Comparison of ENCODE assay signal across 15 cellular contexts in genomic region chr2:171583566-171583965, GRCh38.
A peak's percentile ranks its signal among the peaks of the same experiment; 100 is the strongest.
DNase-seq lines count a peak whose midpoint lies in the region; ATAC-seq and TF ChIP-seq lines count a peak whose summit lies in the region.
"Had no signal": no experiment of that assay in that cellular context is flagged by ENCODE, and none has a peak within 500 bp of the region (broad histone marks: within the 10 kb centered on the region; RNA-seq: fewer than 3 reads in every experiment).

No MANE protein-coding gene starts in this region.

- H3K9ac ChIP-seq in mesenchymal stem cell (ENCODE audit: low read length) = peak overlapping the region; percentile 32

- H3K27me3 ChIP-seq in MG63 = no peaks in the 10 kb centered on the region
- H3K27me3 ChIP-seq in mesenchymal stem cell (ENCODE audit: control insufficient read depth in 1 of 2, insufficient read depth in 1 of 2, low read length in 2 of 2) = no peaks in the 10 kb centered on the region

- no peak overlapping the region for H2AFZ ChIP-seq in mesenchymal stem cell (ENCODE audit: low read depth, low read length)

- H2BK120ac ChIP-seq in mesenchymal stem cell (ENCODE audit: low read depth, low read length) = no peak overlapping the region

- H3K27ac ChIP-seq in RWPE1 = peak overlapping the region; percentile 68
- no peak overlapping the region for H3K27ac ChIP-seq in mesenchymal stem cell (ENCODE audit: low read length, poor library complexity, severe bottlenecking)

- POLR2A ChIA-PET in RWPE1 (lab: Yijun Ruan, JAX; ENCODE audit: low non-redundant PET) = no interaction called here

- H4K91ac ChIP-seq in mesenchymal stem cell (ENCODE audit: low read length) = no peak overlapping the region

- no peak overlapping the region for H3K14ac ChIP-seq in mesenchymal stem cell (ENCODE audit: low read length in 2 of 2)

- peaks cover 2% of the 10 kb centered on the region for H3K4me1 ChIP-seq in mesenchymal stem cell (ENCODE audit: control insufficient read depth, insufficient read depth, low read depth, low read length)

- CTCF ChIA-PET in RWPE1 (lab: Yijun Ruan, JAX) = no interaction called here

- peak; percentile 71 for DNase-seq in MG63
- DNase-seq in RWPE1 (ENCODE audit: low spot score) = no peak
- DNase-seq in epithelial cell of esophagus (ENCODE audit: low read depth) = peak; percentile 32
- no peak for DNase-seq in mesenchymal stem cell
- DNase-seq in NCI-H1417 treated with DMSO at 0.1 percent for 48 hours (lab: John Stamatoyannopoulos, UW) = no peak
- DNase-seq: C1 segment of cervical spinal cord; Calu3; CD4-positive, alpha-beta T cell; DMS79; GOT3; H9 had no signal

- H3K4me3 ChIP-seq in MG63 (no peak overlapping the region), epithelial cell of esophagus (ENCODE audit: low read length) (no peak overlapping the region), mesenchymal stem cell (ENCODE audit: insufficient read depth in 1 of 2, low read depth in 1 of 2, low read length in 2 of 2) (no peak overlapping the region)
- H3K4me3 ChIP-seq: GM12878 had no signal

- no peak overlapping the region for H3K23ac ChIP-seq in mesenchymal stem cell (ENCODE audit: low read length in 2 of 2)

- no peak for ATAC-seq in HG03520 (IDR thresholded peaks at IDR 0.05; ENCODE audit: unreplicated experiment)
- ATAC-seq in HG02588 (IDR thresholded peaks at IDR 0.05; ENCODE audit: unreplicated experiment) = no peak
- ATAC-seq: GM12878, HepG2 had no signal

- TF ChIP-seq CTCF in RWPE1 (conservative IDR thresholded peaks at IDR 0.05; ENCODE audit: low read depth) (no peak), epithelial cell of esophagus (IDR thresholded peaks at IDR 0.05; ENCODE audit: insufficient read depth, low read depth, low read length, missing control alignments) (no peak)

- WGBS in mesenchymal stem cell = 90% methylated on average over 1 of the region's 1 CpG

- no peak overlapping the region for H3K4me2 ChIP-seq in mesenchymal stem cell (ENCODE audit: low read length, poor library complexity, severe bottlenecking)

- no peak overlapping the region for H2BK5ac ChIP-seq in mesenchymal stem cell (ENCODE audit: low read depth, low read length, poor library complexity, severe bottlenecking)

- no peak overlapping the region for H4K8ac ChIP-seq in mesenchymal stem cell (ENCODE audit: low read length)

- no peaks in the 10 kb centered on the region for H3K9me3 ChIP-seq in MG63
- no peaks in the 10 kb centered on the region for H3K9me3 ChIP-seq in mesenchymal stem cell (ENCODE audit: control insufficient read depth, low read length)

- H2BK15ac ChIP-seq in mesenchymal stem cell (ENCODE audit: low read depth, poor library complexity, severe bottlenecking) = no peak overlapping the region

- no peak overlapping the region for H2BK12ac ChIP-seq in mesenchymal stem cell (ENCODE audit: low read length in 2 of 2)

- no peak overlapping the region for H3K4ac ChIP-seq in mesenchymal stem cell (ENCODE audit: low read depth in 1 of 2, low read length in 2 of 2)

- no peak overlapping the region for H2AK5ac ChIP-seq in mesenchymal stem cell (ENCODE audit: low read length, severe bottlenecking)

- H3K36me3 ChIP-seq in MG63 (no peaks in the 10 kb centered on the region), mesenchymal stem cell (ENCODE audit: control insufficient read depth in 1 of 2, insufficient read depth in 2 of 2, low read depth in 1 of 2, low read length in 2 of 2) (no peaks in the 10 kb centered on the region)

- no peak overlapping the region for H3K18ac ChIP-seq in mesenchymal stem cell (ENCODE audit: low read depth in 1 of 2, low read length in 2 of 2)

- no peaks in the 10 kb centered on the region for H3K79me1 ChIP-seq in mesenchymal stem cell (replicated peaks; ENCODE audit: low read length, poor library complexity, severe bottlenecking)

Comparison
In these comparisons a context has a peak if more than half of its experiments do, and no peak if none do; other contexts are left out.
1. DNase-seq: peak in MG63 (single experiment) and epithelial cell of esophagus (single experiment); none in RWPE1 (single experiment), mesenchymal stem cell (single experiment) and NCI-H1417 treated with DMSO at 0.1 percent for 48 hours (single experiment).